26 cellular contexts compared by ENCODE assay signal in genomic region chr7:118755067-118755625, GRCh38.
DNase-seq lines count a peak whose midpoint lies in the region; ATAC-seq and TF ChIP-seq lines count a peak whose summit lies in the region.
"Had no signal": no experiment of that assay in that cellular context is flagged by ENCODE, and none has a peak within 500 bp of the region (broad histone marks: within the 10 kb centered on the region; RNA-seq: fewer than 3 reads in every experiment).

No MANE protein-coding gene starts in this region.

- no peaks in the 10 kb centered on the region for H4K20me1 ChIP-seq in MM.1S (ENCODE audit: insufficient read depth, low read length)

- H3K36me3 ChIP-seq in MM.1S (replicated peaks; ENCODE audit: insufficient read depth, low read length) (no peaks in the 10 kb centered on the region), esophagus squamous epithelium (no peaks in the 10 kb centered on the region)
- H3K36me3 ChIP-seq: cardiac muscle cell, left lung, right atrium auricular region, thoracic aorta had no signal

- TF ChIP-seq CTCF in MM.1S (IDR thresholded peaks at IDR 0.05; ENCODE audit: low read length) (no peak), esophagus squamous epithelium (IDR thresholded peaks at IDR 0.05) (no peak)

- DNase-seq in MM.1S (peak; percentile 37), RKO (ENCODE audit: low spot score) (peak; percentile 8), esophagus squamous epithelium (lab: John Stamatoyannopoulos, UW) (no peak), renal cortical epithelial cell (ENCODE audit: low read depth) (peak; percentile 6), caudate nucleus (lab: John Stamatoyannopoulos, UW) (no peak), NCI-H1048 (lab: John Stamatoyannopoulos, UW) (no peak)
- DNase-seq: activated naive CD4-positive, alpha-beta T cell treated with anti-CD3 and anti-CD28 coated beads, Interleukin-2, amount 10 ng/mL, durations not matched to agents 7 days and 5 days; amygdala; IMR-90; left lung; midbrain; natural killer cell; NCI-H1105 treated with DMSO at 0.1 percent for 48 hours; NCI-H2081; NCI-H510A; stimulated activated CD4-positive, alpha-beta T cell treated with anti-CD3 and anti-CD28 coated beads, Interleukin-12 subunit alpha, Interleukin-12 subunit beta, amount 100 ng/mL, for 4 hours; stimulated activated CD4-positive, alpha-beta T cell treated with anti-CD3 and anti-CD28 coated beads, Interleukin-4, amount 100 ng/mL, for 24 hours; stimulated activated naive CD4-positive, alpha-beta T cell; T-helper 9 cell had no signal

- H3K27me3 ChIP-seq in MM.1S (replicated peaks; ENCODE audit: insufficient read depth, low read length) (no peaks in the 10 kb centered on the region), esophagus squamous epithelium (no peaks in the 10 kb centered on the region)
- H3K27me3 ChIP-seq: cardiac muscle cell, left lung, right atrium auricular region had no signal

- no peak overlapping the region for H3K4me3 ChIP-seq in MM.1S (ENCODE audit: low read length)
- no peak overlapping the region for H3K4me3 ChIP-seq in esophagus squamous epithelium
- H3K4me3 ChIP-seq: cardiac muscle cell, left lung, right atrium auricular region, thoracic aorta had no signal

- H2AFZ ChIP-seq in MM.1S (ENCODE audit: low read length): no peak overlapping the region

- 33 to 44% methylated on average over 3 of the region's 3 CpGs for WGBS in esophagus squamous epithelium, 2 donors

- no peak overlapping the region for H3K27ac ChIP-seq in MM.1S (ENCODE audit: low read length)
- H3K27ac ChIP-seq in esophagus squamous epithelium: peak overlapping the region in 3 of 4 donors; percentile 44 to 65 (median 62)
- H3K27ac ChIP-seq in caudate nucleus (ENCODE audit: low read depth, low read length): no peak overlapping the region
- H3K27ac ChIP-seq: C4-2B, cardiac muscle cell, left lung, right atrium auricular region, thoracic aorta had no signal

- no peaks in the 10 kb centered on the region for H3F3A ChIP-seq in MM.1S (ENCODE audit: insufficient read depth, low read length)

- no peak for ATAC-seq in GM21619 (IDR thresholded peaks at IDR 0.05; ENCODE audit: unreplicated experiment)
- ATAC-seq: HCT116, left lung, natural killer cell, WTC11 had no signal

- H3K9me2 ChIP-seq in MM.1S (replicated peaks; ENCODE audit: insufficient read depth, low read length): no peaks in the 10 kb centered on the region

- intact Hi-C loops in esophagus squamous epithelium (cut with DNase I): no loop called here

- H3K79me2 ChIP-seq in MM.1S (ENCODE audit: low read length): no peaks in the 10 kb centered on the region

- H3K9ac ChIP-seq in MM.1S (ENCODE audit: low read length): no peak overlapping the region

- TF ChIP-seq POLR2A in esophagus squamous epithelium (IDR thresholded peaks at IDR 0.05): no peak

- H3K9me3 ChIP-seq in MM.1S (replicated peaks; ENCODE audit: insufficient read depth, low read length) (no peaks in the 10 kb centered on the region), esophagus squamous epithelium (no peaks in the 10 kb centered on the region)
- H3K9me3 ChIP-seq: left lung, right atrium auricular region, thoracic aorta had no signal

- H3K4me1 ChIP-seq in MM.1S (ENCODE audit: low read length) (no peaks in the 10 kb centered on the region), esophagus squamous epithelium (peaks cover 0 to 39% (median 0%) of the 10 kb centered on the region in 3 donors)
- H3K4me1 ChIP-seq: left lung, right atrium auricular region had no signal

- no peak overlapping the region for H3K4me2 ChIP-seq in MM.1S (ENCODE audit: low read depth, low read length)

Comparison
In these comparisons a context has a peak if more than half of its experiments do, and no peak if none do; other contexts are left out.
1. DNase-seq: peak in MM.1S (single experiment), RKO (single experiment) and renal cortical epithelial cell (single experiment); none in esophagus squamous epithelium (single experiment), caudate nucleus (0 of 61) and NCI-H1048 (single experiment).
2. H3K27ac ChIP-seq: peak in esophagus squamous epithelium (3 of 4); none in MM.1S (single experiment) and caudate nucleus (single experiment).